In genomic region chr2:33086400-33087015, GRCh38 we compare ENCODE assay signal across 15 cellular contexts.
DNase-seq lines count a peak whose midpoint lies in the region; ATAC-seq and TF ChIP-seq lines count a peak whose summit lies in the region.
"Had no signal": no experiment of that assay in that cellular context is flagged by ENCODE, and none has a peak within 500 bp of the region (broad histone marks: within the 10 kb centered on the region; RNA-seq: fewer than 3 reads in every experiment).

No MANE protein-coding gene starts in this region.

- H2AFZ ChIP-seq in GM23248 (no peak overlapping the region), PC-3 (ENCODE audit: low read length) (no peak overlapping the region)

- POLR2A ChIA-PET in PC-3 (lab: Charles Lee; ENCODE audit: unreplicated experiment) = interaction anchor here (0.5 kb wide), 1 partner anchor 125 kb away, joined by 3 read pairs; no protein-coding TSS in a partner anchor

- in situ Hi-C loops in GM23248 (cut with MboI) = no loop called here

- H3K4me1 ChIP-seq in GM23248 (ENCODE audit: insufficient read depth) (peaks cover 7% of the 10 kb centered on the region; the same call in 1 of the 2 replicates), PC-3 (ENCODE audit: insufficient read depth, low read length) (peaks cover 9% of the 10 kb centered on the region)

- H3K27me3 Mint-ChIP-seq in activated T-cell treated with anti-CD3 and anti-CD28 coated beads, Interleukin-2, amount 50 U/mL, for 24 hours = peaks cover 15% of the 10 kb centered on the region

- no peaks in the 10 kb centered on the region for H3K79me2 ChIP-seq in GM23248 (ENCODE audit: insufficient read depth)
- no peaks in the 10 kb centered on the region for H3K79me2 ChIP-seq in PC-3 (ENCODE audit: low read length)

- H3K9me2 ChIP-seq in GM23248 (ENCODE audit: insufficient read depth) = no peaks in the 10 kb centered on the region
- H3K9me2 ChIP-seq in PC-3 (replicated peaks; ENCODE audit: low read length) = no peaks in the 10 kb centered on the region

- H3K4me1 Mint-ChIP-seq in activated T-cell treated with anti-CD3 and anti-CD28 coated beads, Interleukin-2, amount 50 U/mL, for 24 hours (ENCODE audit: low read depth) = no peaks in the 10 kb centered on the region
- H3K4me1 Mint-ChIP-seq: activated naive CD4-positive, alpha-beta T cell treated with anti-CD3 and anti-CD28 coated beads, Interleukin-2, amount 50 U/mL, for 24 hours had no signal

- intact Hi-C loops in PC-3 (cut with micrococcal nuclease) = loop anchor here (1.0 to 5.0 kb wide), 2 partner anchors 51 to 314 kb away; no protein-coding TSS in a partner anchor

- H3K27ac ChIP-seq in GM23248 = no peak overlapping the region
- H3K27ac ChIP-seq in PC-3 (ENCODE audit: low read length) = no peak overlapping the region

- no peaks in the 10 kb centered on the region for H3K9me3 ChIP-seq in GM23248 (ENCODE audit: low read depth)
- no peaks in the 10 kb centered on the region for H3K9me3 ChIP-seq in PC-3 (ENCODE audit: low read length)
- H3K9me3 ChIP-seq: Peyer's patch had no signal

- no peak overlapping the region for H3K4me3 Mint-ChIP-seq in activated T-cell treated with anti-CD3 and anti-CD28 coated beads, Interleukin-2, amount 50 U/mL, for 24 hours
- H3K4me3 Mint-ChIP-seq: activated naive CD4-positive, alpha-beta T cell treated with anti-CD3 and anti-CD28 coated beads, Interleukin-2, amount 50 U/mL, for 24 hours had no signal

- WGBS in GM23248 (ENCODE audit: low coverage in 1 of 2, low lambda C conversion rate in 2 of 2, missing lambda C conversion rate in 2 of 2), 2 experiments = 54 to 59% methylated on average over 9 of the region's 9 CpGs

- H3K4me2 ChIP-seq in GM23248 (ENCODE audit: unreplicated experiment) (no peak overlapping the region), PC-3 (ENCODE audit: low read length) (no peak overlapping the region)

- H3F3A ChIP-seq in GM23248 (ENCODE audit: insufficient read depth) (no peaks in the 10 kb centered on the region), PC-3 (ENCODE audit: low read length, unreplicated experiment) (no peaks in the 10 kb centered on the region)

- H3K36me3 ChIP-seq in GM23248 (ENCODE audit: low read depth) (no peaks in the 10 kb centered on the region), PC-3 (ENCODE audit: low read depth, low read length) (no peaks in the 10 kb centered on the region)
- H3K36me3 ChIP-seq: Peyer's patch had no signal

- BruUV-seq in PC-3 (replicated peaks; lab: Mats Ljungman, UMichigan) = no TSS peak

- no peaks in the 10 kb centered on the region for H3K9me3 Mint-ChIP-seq in activated T-cell treated with anti-CD3 and anti-CD28 coated beads, Interleukin-2, amount 50 U/mL, for 24 hours
- H3K9me3 Mint-ChIP-seq: activated naive CD4-positive, alpha-beta T cell treated with anti-CD3 and anti-CD28 coated beads, Interleukin-2, amount 50 U/mL, for 24 hours had no signal

- no peak overlapping the region for H3K4me3 ChIP-seq in GM23248
- H3K4me3 ChIP-seq in PC-3 (ENCODE audit: low read length) = no peak overlapping the region
- H3K4me3 ChIP-seq in fibroblast of the aortic adventitia (ENCODE audit: low read depth, low read length) = no peak overlapping the region
- H3K4me3 ChIP-seq: Peyer's patch had no signal

- CTCF ChIA-PET in PC-3 (lab: Charles Lee) = interaction anchor here (1.5 kb wide), 1 partner anchor 53 kb away, joined by 11 read pairs; no protein-coding TSS in a partner anchor

- H3K36me3 Mint-ChIP-seq in activated T-cell treated with anti-CD3 and anti-CD28 coated beads, Interleukin-2, amount 50 U/mL, for 24 hours (ENCODE audit: low read depth) = no peaks in the 10 kb centered on the region
- H3K36me3 Mint-ChIP-seq: activated naive CD4-positive, alpha-beta T cell treated with anti-CD3 and anti-CD28 coated beads, Interleukin-2, amount 50 U/mL, for 24 hours had no signal

- H3K9ac ChIP-seq in GM23248 (no peak overlapping the region), PC-3 (ENCODE audit: low read length) (no peak overlapping the region)

- peak; percentile 27 for DNase-seq in GM23248
- DNase-seq in PC-3 = peak; percentile 29
- peak; percentile 91 for DNase-seq in fibroblast of the aortic adventitia (ENCODE audit: low read depth)
- DNase-seq in pons (ENCODE audit: low spot score) = peak; percentile 45
- no peak for DNase-seq in kidney tubule cell (ENCODE audit: low spot score)
- no peak for DNase-seq in NCI-H146 treated with DMSO at 0.1 percent for 48 hours (lab: John Stamatoyannopoulos, UW; ENCODE audit: unreplicated experiment)
- DNase-seq in kidney glomerular epithelial cell (lab: John Stamatoyannopoulos, UW) = no peak
- no peak for DNase-seq in activated T-cell treated with anti-CD3 and anti-CD28 coated beads, Interleukin-2, amount 50 U/mL, for 24 hours
- DNase-seq: activated CD4-positive, alpha-beta T cell treated with anti-CD3 and anti-CD28 coated beads, Interleukin-2, amount 50 U/mL, for 1 hour; COR-L47; NCI-H1092; stimulated activated CD4-positive, alpha-beta T cell treated with anti-CD3 and anti-CD28 coated beads, Interleukin-15, amount 100 ng/mL, for 24 hours; stimulated activated naive CD4-positive, alpha-beta T cell had no signal

- no peak overlapping the region for H3K27ac Mint-ChIP-seq in activated T-cell treated with anti-CD3 and anti-CD28 coated beads, Interleukin-2, amount 50 U/mL, for 24 hours
- H3K27ac Mint-ChIP-seq: activated naive CD4-positive, alpha-beta T cell treated with anti-CD3 and anti-CD28 coated beads, Interleukin-2, amount 50 U/mL, for 24 hours had no signal

- no peaks in the 10 kb centered on the region for H4K20me1 ChIP-seq in GM23248 (ENCODE audit: insufficient read depth)
- H4K20me1 ChIP-seq in PC-3 (ENCODE audit: low read length) = no peaks in the 10 kb centered on the region

- H3K27me3 ChIP-seq in GM23248 (replicated peaks; ENCODE audit: insufficient read depth) = no peaks in the 10 kb centered on the region
- no peaks in the 10 kb centered on the region for H3K27me3 ChIP-seq in PC-3 (ENCODE audit: low read length)
- H3K27me3 ChIP-seq: Peyer's patch had no signal

- peak; percentile 60 for ATAC-seq in PC-3

- TF ChIP-seq CTCF in PC-3 (conservative IDR thresholded peaks at IDR 0.05; ENCODE audit: low read depth, low read length) = no peak
- no peak for TF ChIP-seq CTCF in fibroblast of the aortic adventitia (IDR thresholded peaks at IDR 0.05; ENCODE audit: insufficient read depth, low read length)

Comparison
In these comparisons a context has a peak if more than half of its experiments do, and no peak if none do; other contexts are left out.
1. DNase-seq: peak in GM23248 (single experiment), PC-3 (single experiment), fibroblast of the aortic adventitia (single experiment) and pons (single experiment); none in kidney tubule cell (single experiment), NCI-H146 treated with DMSO at 0.1 percent for 48 hours (single experiment), kidney glomerular epithelial cell (single experiment) and activated T-cell treated with anti-CD3 and anti-CD28 coated beads, Interleukin-2, amount 50 U/mL, for 24 hours (single experiment).